ENCODE assay signal across 1 cellular context in genomic region chr3:128879125-128879969, GRCh38.
A peak's percentile ranks its signal among the peaks of the same experiment; 100 is the strongest.
TF ChIP-seq lines count a peak whose summit lies in the region.

TSS of gene ACAD9 (plus strand) at chr3:128879620. CDS start at chr3:128879692, 72 bp downstream.

TF ChIP-seq in HEK293, 187 proteins besides CTCF, POLR2A, EP300 and RAD21 (continued from another document and continues in another):
- TF ChIP-seq PRDM10 (tag by site-specific recombination; IDR thresholded peaks at IDR 0.05): no peak
- no peak for TF ChIP-seq ZNF513 (tag by site-specific recombination; IDR thresholded peaks at IDR 0.05)
- no peak for TF ChIP-seq ZNF155 (tag by site-specific recombination; IDR thresholded peaks at IDR 0.05)
- TF ChIP-seq EGR2 (tag by site-specific recombination; IDR thresholded peaks at IDR 0.05; ENCODE audit: low read depth): peak; percentile 80
- no peak for TF ChIP-seq ZBTB1 (tag by site-specific recombination; IDR thresholded peaks at IDR 0.05)
- TF ChIP-seq ZNF175 (tag by site-specific recombination; IDR thresholded peaks at IDR 0.05): no peak
- no peak for TF ChIP-seq ZNF350 (tag by site-specific recombination; IDR thresholded peaks at IDR 0.05)
- TF ChIP-seq HOXD13 (CRISPR knock-in tag; IDR thresholded peaks at IDR 0.05; ENCODE audit: borderline replicate concordance): no peak
- no peak for TF ChIP-seq TRIM28 (IDR thresholded peaks at IDR 0.05; ENCODE audit: borderline replicate concordance, low read length)
- TF ChIP-seq ZBTB6 (tag by site-specific recombination; IDR thresholded peaks at IDR 0.05): no peak
- peak; percentile 99 for TF ChIP-seq GLIS1 (tag by site-specific recombination; IDR thresholded peaks at IDR 0.05)
- TF ChIP-seq IKZF3 (tag by site-specific recombination; IDR thresholded peaks at IDR 0.05): peak; percentile 52; the same call in 1 of the 2 replicates
- TF ChIP-seq ZNF558 (tag by site-specific recombination; IDR thresholded peaks at IDR 0.05): no peak
- no peak for TF ChIP-seq ZNF398 (tag by site-specific recombination; IDR thresholded peaks at IDR 0.05)
- TF ChIP-seq KLF16 (tag by site-specific recombination; IDR thresholded peaks at IDR 0.05): peak; percentile 69
- TF ChIP-seq FEZF1 (tag by site-specific recombination; IDR thresholded peaks at IDR 0.05): no peak
- TF ChIP-seq HOXC10 (CRISPR knock-in tag; IDR thresholded peaks at IDR 0.05): no peak
- TF ChIP-seq WT1 (tag by site-specific recombination; IDR thresholded peaks at IDR 0.05): peak; percentile 61
- TF ChIP-seq ZNF16 (tag by site-specific recombination; IDR thresholded peaks at IDR 0.05; ENCODE audit: low read depth): no peak
- no peak for TF ChIP-seq ZNF830 (tag by site-specific recombination; IDR thresholded peaks at IDR 0.05; ENCODE audit: low read depth)
- TF ChIP-seq ZNF626 (tag by site-specific recombination; IDR thresholded peaks at IDR 0.05): no peak
- peak; percentile 55 for TF ChIP-seq PRDM4 (tag by site-specific recombination; IDR thresholded peaks at IDR 0.05)
- peak; percentile 77; the same call in 1 of the 2 replicates for TF ChIP-seq INSM2 (tag by site-specific recombination; IDR thresholded peaks at IDR 0.05)
- TF ChIP-seq GLI4 (tag by site-specific recombination; IDR thresholded peaks at IDR 0.05): no peak
- peak; percentile 99 for TF ChIP-seq ATF2 (tag by site-specific recombination; IDR thresholded peaks at IDR 0.05; ENCODE audit: low read depth)
- no peak for TF ChIP-seq TCF7L2 (IDR thresholded peaks at IDR 0.05; ENCODE audit: borderline replicate concordance, low read depth, low read length)
- TF ChIP-seq SETDB1 (IDR thresholded peaks at IDR 0.05; ENCODE audit: insufficient read length, low read length): no peak
- TF ChIP-seq SP2 (tag by site-specific recombination; IDR thresholded peaks at IDR 0.05): peak; percentile 66
- no peak for TF ChIP-seq ZNF341 (tag by site-specific recombination; IDR thresholded peaks at IDR 0.05; ENCODE audit: low read depth)
- no peak for TF ChIP-seq REPIN1 (tag by site-specific recombination; IDR thresholded peaks at IDR 0.05; ENCODE audit: low read depth)
- peak; percentile 99 for TF ChIP-seq GLIS2 (tag by site-specific recombination; IDR thresholded peaks at IDR 0.05)
- no peak for TF ChIP-seq ZNF169 (tag by site-specific recombination; IDR thresholded peaks at IDR 0.05)
- no peak for TF ChIP-seq ZNF248 (tag by site-specific recombination; IDR thresholded peaks at IDR 0.05)
- TF ChIP-seq BCL11B (tag by site-specific recombination; IDR thresholded peaks at IDR 0.05; ENCODE audit: low read depth): peak; percentile 15; the same call in 1 of the 2 replicates
- peak; percentile 80 for TF ChIP-seq ZNF660 (tag by site-specific recombination; IDR thresholded peaks at IDR 0.05)
- peak; percentile 34; the same call in 1 of the 2 replicates for TF ChIP-seq ZNF394 (tag by site-specific recombination; IDR thresholded peaks at IDR 0.05; ENCODE audit: borderline replicate concordance)
- no peak for TF ChIP-seq ZSCAN5A (tag by site-specific recombination; IDR thresholded peaks at IDR 0.05)
- no peak for TF ChIP-seq ZNF488 (tag by site-specific recombination; IDR thresholded peaks at IDR 0.05)
- no peak for TF ChIP-seq ZNF544 (tag by site-specific recombination; IDR thresholded peaks at IDR 0.05)
- TF ChIP-seq ZNF621 (tag by site-specific recombination; IDR thresholded peaks at IDR 0.05): no peak
- 0 out of 2 replicates have a peak, but pooled peaks have one; percentile 27 for TF ChIP-seq ZNF580 (tag by site-specific recombination; IDR thresholded peaks at IDR 0.05)
- no peak for TF ChIP-seq ZNF239 (tag by site-specific recombination; IDR thresholded peaks at IDR 0.05)
- TF ChIP-seq ZFP3 (tag by site-specific recombination; IDR thresholded peaks at IDR 0.05; ENCODE audit: low read depth): no peak
- peak; percentile 61 for TF ChIP-seq ZSCAN30 (tag by site-specific recombination; IDR thresholded peaks at IDR 0.05)
- peak; percentile 89; the same call in 1 of the 2 replicates for TF ChIP-seq KLF7 (tag by site-specific recombination; IDR thresholded peaks at IDR 0.05; ENCODE audit: borderline replicate concordance)
- peak; percentile 75 for TF ChIP-seq ZBTB17 (tag by site-specific recombination; IDR thresholded peaks at IDR 0.05)
- no peak for TF ChIP-seq ZNF416 (tag by site-specific recombination; IDR thresholded peaks at IDR 0.05)
- peak; percentile 74 for TF ChIP-seq SP7 (tag by site-specific recombination; IDR thresholded peaks at IDR 0.05)
- no peak for TF ChIP-seq ZNF514 (tag by site-specific recombination; IDR thresholded peaks at IDR 0.05)
- peak; percentile 83 for TF ChIP-seq ZEB2 (tag by site-specific recombination; IDR thresholded peaks at IDR 0.05)
- TF ChIP-seq ZFP41 (tag by site-specific recombination; IDR thresholded peaks at IDR 0.05; ENCODE audit: borderline replicate concordance): no peak
- no peak for TF ChIP-seq BCL11A (tag by site-specific recombination; IDR thresholded peaks at IDR 0.05; ENCODE audit: low read depth)
- TF ChIP-seq ZNF433 (tag by site-specific recombination; IDR thresholded peaks at IDR 0.05; ENCODE audit: low read depth): no peak
- TF ChIP-seq ZNF311 (tag by site-specific recombination; IDR thresholded peaks at IDR 0.05; ENCODE audit: borderline replicate concordance): no peak
- TF ChIP-seq ZBTB48 (tag by site-specific recombination; IDR thresholded peaks at IDR 0.05): peak; percentile 97
